2 cellular contexts compared by ENCODE assay signal in the genomic region with DNA sequence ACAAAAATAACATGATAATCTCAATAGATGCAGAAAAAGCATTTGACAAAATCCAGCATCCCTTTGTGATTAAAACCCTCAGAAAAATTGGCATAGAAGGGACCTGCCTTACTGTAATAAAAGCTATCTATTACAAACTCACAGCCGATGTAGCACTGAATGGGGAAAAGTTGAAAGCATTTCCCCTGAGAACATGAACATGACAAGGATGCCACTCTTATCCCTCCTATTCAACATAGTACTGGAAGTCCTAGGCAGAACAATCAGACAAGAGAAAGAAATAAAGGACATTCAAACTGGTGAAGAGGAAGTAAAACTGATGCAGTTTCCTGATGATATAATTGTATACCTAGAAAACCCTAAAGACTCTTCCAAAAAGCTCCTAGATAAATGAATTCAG.
TF ChIP-seq lines count a peak whose summit lies in the region.

No MANE protein-coding gene starts in this region.

TF ChIP-seq in GM23338, 12 proteins besides CTCF, POLR2A, EP300 and RAD21:
- no peak for TF ChIP-seq CREB1 (CRISPR knock-in tag; IDR thresholded peaks at IDR 0.05; ENCODE audit: low read depth)
- TF ChIP-seq EZH2 (IDR thresholded peaks at IDR 0.05; ENCODE audit: low read depth, unreplicated experiment) = no peak
- no peak for TF ChIP-seq STAT1 (IDR thresholded peaks at IDR 0.05; ENCODE audit: unreplicated experiment)
- TF ChIP-seq EZH2phosphoT487 (IDR thresholded peaks at IDR 0.05; ENCODE audit: unreplicated experiment) = no peak
- no peak for TF ChIP-seq POLR2AphosphoS5 (IDR thresholded peaks at IDR 0.05; ENCODE audit: low read depth)
- no peak for TF ChIP-seq NANOG (IDR thresholded peaks at IDR 0.05; ENCODE audit: borderline replicate concordance)
- TF ChIP-seq JUNB (IDR thresholded peaks at IDR 0.05; ENCODE audit: unreplicated experiment) = no peak

TF ChIP-seq in WTC11, 78 proteins besides CTCF, POLR2A, EP300 and RAD21:
- TF ChIP-seq SMAD4 (CRISPR knock-in tag; IDR thresholded peaks at IDR 0.05) = no peak
- no peak for TF ChIP-seq CREM (CRISPR knock-in tag; IDR thresholded peaks at IDR 0.05)
- TF ChIP-seq, protein P1, sequence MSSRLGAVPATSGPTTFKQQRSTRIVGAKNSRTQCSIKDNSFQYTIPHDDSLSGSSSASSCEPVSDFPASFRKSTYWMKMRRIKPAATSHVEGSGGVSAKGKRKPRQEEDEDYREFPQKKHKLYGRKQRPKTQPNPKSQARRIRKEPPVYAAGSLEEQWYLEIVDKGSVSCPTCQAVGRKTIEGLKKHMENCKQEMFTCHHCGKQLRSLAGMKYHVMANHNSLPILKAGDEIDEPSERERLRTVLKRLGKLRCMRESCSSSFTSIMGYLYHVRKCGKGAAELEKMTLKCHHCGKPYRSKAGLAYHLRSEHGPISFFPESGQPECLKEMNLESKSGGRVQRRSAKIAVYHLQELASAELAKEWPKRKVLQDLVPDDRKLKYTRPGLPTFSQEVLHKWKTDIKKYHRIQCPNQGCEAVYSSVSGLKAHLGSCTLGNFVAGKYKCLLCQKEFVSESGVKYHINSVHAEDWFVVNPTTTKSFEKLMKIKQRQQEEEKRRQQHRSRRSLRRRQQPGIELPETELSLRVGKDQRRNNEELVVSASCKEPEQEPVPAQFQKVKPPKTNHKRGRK (CRISPR knock-in tag; IDR thresholded peaks at IDR 0.05; ENCODE audit: borderline replicate concordance) = no peak
- TF ChIP-seq JAZF1 (CRISPR knock-in tag; IDR thresholded peaks at IDR 0.05) = no peak
- TF ChIP-seq, protein P2, sequence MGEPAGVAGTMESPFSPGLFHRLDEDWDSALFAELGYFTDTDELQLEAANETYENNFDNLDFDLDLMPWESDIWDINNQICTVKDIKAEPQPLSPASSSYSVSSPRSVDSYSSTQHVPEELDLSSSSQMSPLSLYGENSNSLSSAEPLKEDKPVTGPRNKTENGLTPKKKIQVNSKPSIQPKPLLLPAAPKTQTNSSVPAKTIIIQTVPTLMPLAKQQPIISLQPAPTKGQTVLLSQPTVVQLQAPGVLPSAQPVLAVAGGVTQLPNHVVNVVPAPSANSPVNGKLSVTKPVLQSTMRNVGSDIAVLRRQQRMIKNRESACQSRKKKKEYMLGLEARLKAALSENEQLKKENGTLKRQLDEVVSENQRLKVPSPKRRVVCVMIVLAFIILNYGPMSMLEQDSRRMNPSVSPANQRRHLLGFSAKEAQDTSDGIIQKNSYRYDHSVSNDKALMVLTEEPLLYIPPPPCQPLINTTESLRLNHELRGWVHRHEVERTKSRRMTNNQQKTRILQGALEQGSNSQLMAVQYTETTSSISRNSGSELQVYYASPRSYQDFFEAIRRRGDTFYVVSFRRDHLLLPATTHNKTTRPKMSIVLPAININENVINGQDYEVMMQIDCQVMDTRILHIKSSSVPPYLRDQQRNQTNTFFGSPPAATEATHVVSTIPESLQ (CRISPR knock-in tag; IDR thresholded peaks at IDR 0.05) = no peak
- no peak for TF ChIP-seq ZBTB21 (CRISPR knock-in tag; IDR thresholded peaks at IDR 0.05; ENCODE audit: borderline replicate concordance)
- TF ChIP-seq, protein P3, sequence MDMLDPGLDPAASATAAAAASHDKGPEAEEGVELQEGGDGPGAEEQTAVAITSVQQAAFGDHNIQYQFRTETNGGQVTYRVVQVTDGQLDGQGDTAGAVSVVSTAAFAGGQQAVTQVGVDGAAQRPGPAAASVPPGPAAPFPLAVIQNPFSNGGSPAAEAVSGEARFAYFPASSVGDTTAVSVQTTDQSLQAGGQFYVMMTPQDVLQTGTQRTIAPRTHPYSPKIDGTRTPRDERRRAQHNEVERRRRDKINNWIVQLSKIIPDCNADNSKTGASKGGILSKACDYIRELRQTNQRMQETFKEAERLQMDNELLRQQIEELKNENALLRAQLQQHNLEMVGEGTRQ (CRISPR knock-in tag; IDR thresholded peaks at IDR 0.05) = no peak
- no peak for TF ChIP-seq HMGA2 (CRISPR knock-in tag; IDR thresholded peaks at IDR 0.05)
- TF ChIP-seq SP1 (CRISPR knock-in tag; conservative IDR thresholded peaks at IDR 0.05) = no peak
- TF ChIP-seq KAT7 (CRISPR knock-in tag; IDR thresholded peaks at IDR 0.05; ENCODE audit: borderline replicate concordance) = no peak
- TF ChIP-seq, protein P4, sequence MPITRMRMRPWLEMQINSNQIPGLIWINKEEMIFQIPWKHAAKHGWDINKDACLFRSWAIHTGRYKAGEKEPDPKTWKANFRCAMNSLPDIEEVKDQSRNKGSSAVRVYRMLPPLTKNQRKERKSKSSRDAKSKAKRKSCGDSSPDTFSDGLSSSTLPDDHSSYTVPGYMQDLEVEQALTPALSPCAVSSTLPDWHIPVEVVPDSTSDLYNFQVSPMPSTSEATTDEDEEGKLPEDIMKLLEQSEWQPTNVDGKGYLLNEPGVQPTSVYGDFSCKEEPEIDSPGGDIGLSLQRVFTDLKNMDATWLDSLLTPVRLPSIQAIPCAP (CRISPR knock-in tag; IDR thresholded peaks at IDR 0.05) = no peak
- TF ChIP-seq, protein P5, sequence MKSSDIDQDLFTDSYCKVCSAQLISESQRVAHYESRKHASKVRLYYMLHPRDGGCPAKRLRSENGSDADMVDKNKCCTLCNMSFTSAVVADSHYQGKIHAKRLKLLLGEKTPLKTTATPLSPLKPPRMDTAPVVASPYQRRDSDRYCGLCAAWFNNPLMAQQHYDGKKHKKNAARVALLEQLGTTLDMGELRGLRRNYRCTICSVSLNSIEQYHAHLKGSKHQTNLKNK (CRISPR knock-in tag; IDR thresholded peaks at IDR 0.05) = no peak
- TF ChIP-seq CBFB (CRISPR knock-in tag; IDR thresholded peaks at IDR 0.05; ENCODE audit: low read depth) = no peak
